In the genomic region with DNA sequence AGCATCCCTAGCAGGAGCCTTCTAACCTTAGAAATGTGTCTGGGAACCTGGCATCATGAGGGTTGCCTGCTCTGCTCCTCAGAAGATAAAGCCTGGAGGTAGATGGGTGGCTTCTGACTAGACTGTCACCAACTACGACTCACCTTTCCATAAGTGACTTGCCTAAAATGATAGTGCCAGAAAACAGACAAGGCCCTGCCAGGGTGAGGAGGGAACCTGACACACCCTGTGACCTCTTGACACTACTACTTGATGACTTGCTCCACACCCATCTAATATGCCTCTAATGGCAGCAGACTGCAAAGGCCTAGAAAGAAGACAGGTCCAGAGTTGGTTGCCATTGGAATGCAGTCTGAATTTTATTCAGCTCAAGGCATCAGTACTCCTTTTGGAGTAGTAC, we compare ENCODE assay signal across 19 cellular contexts. TPM values are rescaled to one million over a fixed set of nuclear protein-coding genes. Genes with fewer than 3 reads are reported as not detected.
"Had no signal": no experiment of that assay in that cellular context is flagged by ENCODE, and none has a peak within 500 bp of the region (broad histone marks: within the 10 kb centered on the region; RNA-seq: fewer than 3 reads in every experiment).

No MANE protein-coding gene starts in this region.

- H3K27me3 Mint-ChIP-seq: naive B cell; stimulated activated naive CD8-positive, alpha-beta T cell treated with anti-CD3 and anti-CD28 coated beads, Interleukin-15, Interleukin-2, amounts not matched to agents 100 ng/mL and 50 ng/mL, for 24 hours had no signal

- ATAC-seq: body of pancreas, heart right ventricle, lower lobe of right lung, right lobe of liver, SK-N-SH treated with all-trans-retinoic acid at 6 μM for 48 hours had no signal

- DNase-seq: activated CD8-positive, alpha-beta memory T cell treated with anti-CD3 and anti-CD28 coated beads for 24 hours; activated CD8-positive, alpha-beta memory T cell treated with anti-CD3 and anti-CD28 coated beads, Interleukin-2, amount 50 U/mL, for 4 hours; anterior cingulate cortex; body of pancreas; cortex of kidney; endodermal cell; foreskin fibroblast; heart right ventricle; lower lobe of right lung; mesendoderm; naive B cell; nucleus accumbens; right lobe of liver; stimulated activated CD4-positive, alpha-beta T cell treated with anti-CD3 and anti-CD28 coated beads, Interleukin-4, amount 100 ng/mL, for 1 hour; tibial artery had no signal

- H3K4me1 Mint-ChIP-seq: endodermal cell had no signal

- H3K9me3 Mint-ChIP-seq: endodermal cell; naive B cell; stimulated activated naive CD8-positive, alpha-beta T cell treated with anti-CD3 and anti-CD28 coated beads, Interleukin-15, Interleukin-2, amounts not matched to agents 100 ng/mL and 50 ng/mL, for 24 hours had no signal

- H3K27ac Mint-ChIP-seq: endodermal cell; stimulated activated naive CD8-positive, alpha-beta T cell treated with anti-CD3 and anti-CD28 coated beads, Interleukin-15, Interleukin-2, amounts not matched to agents 100 ng/mL and 50 ng/mL, for 24 hours had no signal

- H3K4me3 Mint-ChIP-seq: endodermal cell; stimulated activated naive CD8-positive, alpha-beta T cell treated with anti-CD3 and anti-CD28 coated beads, Interleukin-15, Interleukin-2, amounts not matched to agents 100 ng/mL and 50 ng/mL, for 24 hours had no signal

RNA-seq across cellular contexts. Expression of a gene that starts 17.5 kb away (rescaled TPM):
- total RNA-seq: cardiac muscle cell, fibroblast of lung, heart right ventricle, lower lobe of right lung had no signal
